In the genomic region with DNA sequence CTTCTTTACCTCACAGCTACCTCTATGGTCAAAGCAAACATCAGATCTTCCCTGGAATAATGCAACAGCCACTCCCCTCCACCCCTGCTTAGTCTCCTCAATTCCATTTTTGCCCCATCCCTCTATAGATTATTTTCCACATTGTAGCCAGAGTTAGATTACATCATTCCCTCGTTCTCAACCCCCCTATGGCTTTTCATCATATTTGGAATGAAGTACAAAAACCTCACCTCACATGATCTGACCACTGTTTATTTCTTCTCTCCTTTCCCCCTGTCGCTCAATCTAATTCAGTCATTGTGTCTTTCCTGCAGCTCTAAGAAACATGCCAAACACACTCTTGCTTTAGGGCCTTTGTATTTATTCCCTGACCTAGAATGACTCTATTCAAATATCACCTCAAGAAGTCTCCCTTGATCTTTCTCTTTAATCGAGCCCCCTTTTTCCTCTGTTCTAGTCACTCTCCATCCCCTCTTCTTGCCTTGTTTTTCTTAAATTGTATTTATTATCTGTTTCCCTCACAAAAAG, we compare ENCODE assay signal across 1 cellular context.
TF ChIP-seq lines count a peak whose summit lies in the region.

No MANE protein-coding gene starts in this region.

TF ChIP-seq in HEK293, 187 proteins besides CTCF, POLR2A, EP300 and RAD21 (continued from another document and continues in another):
- TF ChIP-seq, protein P1, sequence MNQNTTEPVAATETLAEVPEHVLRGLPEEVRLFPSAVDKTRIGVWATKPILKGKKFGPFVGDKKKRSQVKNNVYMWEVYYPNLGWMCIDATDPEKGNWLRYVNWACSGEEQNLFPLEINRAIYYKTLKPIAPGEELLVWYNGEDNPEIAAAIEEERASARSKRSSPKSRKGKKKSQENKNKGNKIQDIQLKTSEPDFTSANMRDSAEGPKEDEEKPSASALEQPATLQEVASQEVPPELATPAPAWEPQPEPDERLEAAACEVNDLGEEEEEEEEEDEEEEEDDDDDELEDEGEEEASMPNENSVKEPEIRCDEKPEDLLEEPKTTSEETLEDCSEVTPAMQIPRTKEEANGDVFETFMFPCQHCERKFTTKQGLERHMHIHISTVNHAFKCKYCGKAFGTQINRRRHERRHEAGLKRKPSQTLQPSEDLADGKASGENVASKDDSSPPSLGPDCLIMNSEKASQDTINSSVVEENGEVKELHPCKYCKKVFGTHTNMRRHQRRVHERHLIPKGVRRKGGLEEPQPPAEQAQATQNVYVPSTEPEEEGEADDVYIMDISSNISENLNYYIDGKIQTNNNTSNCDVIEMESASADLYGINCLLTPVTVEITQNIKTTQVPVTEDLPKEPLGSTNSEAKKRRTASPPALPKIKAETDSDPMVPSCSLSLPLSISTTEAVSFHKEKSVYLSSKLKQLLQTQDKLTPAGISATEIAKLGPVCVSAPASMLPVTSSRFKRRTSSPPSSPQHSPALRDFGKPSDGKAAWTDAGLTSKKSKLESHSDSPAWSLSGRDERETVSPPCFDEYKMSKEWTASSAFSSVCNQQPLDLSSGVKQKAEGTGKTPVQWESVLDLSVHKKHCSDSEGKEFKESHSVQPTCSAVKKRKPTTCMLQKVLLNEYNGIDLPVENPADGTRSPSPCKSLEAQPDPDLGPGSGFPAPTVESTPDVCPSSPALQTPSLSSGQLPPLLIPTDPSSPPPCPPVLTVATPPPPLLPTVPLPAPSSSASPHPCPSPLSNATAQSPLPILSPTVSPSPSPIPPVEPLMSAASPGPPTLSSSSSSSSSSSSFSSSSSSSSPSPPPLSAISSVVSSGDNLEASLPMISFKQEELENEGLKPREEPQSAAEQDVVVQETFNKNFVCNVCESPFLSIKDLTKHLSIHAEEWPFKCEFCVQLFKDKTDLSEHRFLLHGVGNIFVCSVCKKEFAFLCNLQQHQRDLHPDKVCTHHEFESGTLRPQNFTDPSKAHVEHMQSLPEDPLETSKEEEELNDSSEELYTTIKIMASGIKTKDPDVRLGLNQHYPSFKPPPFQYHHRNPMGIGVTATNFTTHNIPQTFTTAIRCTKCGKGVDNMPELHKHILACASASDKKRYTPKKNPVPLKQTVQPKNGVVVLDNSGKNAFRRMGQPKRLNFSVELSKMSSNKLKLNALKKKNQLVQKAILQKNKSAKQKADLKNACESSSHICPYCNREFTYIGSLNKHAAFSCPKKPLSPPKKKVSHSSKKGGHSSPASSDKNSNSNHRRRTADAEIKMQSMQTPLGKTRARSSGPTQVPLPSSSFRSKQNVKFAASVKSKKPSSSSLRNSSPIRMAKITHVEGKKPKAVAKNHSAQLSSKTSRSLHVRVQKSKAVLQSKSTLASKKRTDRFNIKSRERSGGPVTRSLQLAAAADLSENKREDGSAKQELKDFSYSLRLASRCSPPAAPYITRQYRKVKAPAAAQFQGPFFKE (tag by site-specific recombination; IDR thresholded peaks at IDR 0.05; ENCODE audit: borderline replicate concordance) = no peak
- TF ChIP-seq ZNF670 (tag by site-specific recombination; IDR thresholded peaks at IDR 0.05; ENCODE audit: low read depth) (no peak), ZNF707 (tag by site-specific recombination; IDR thresholded peaks at IDR 0.05) (no peak), ZNF19 (tag by site-specific recombination; IDR thresholded peaks at IDR 0.05; ENCODE audit: low read depth) (no peak), ZNF274 (IDR thresholded peaks at IDR 0.05; ENCODE audit: low read length) (no peak), ZNF274 (tag by site-specific recombination; IDR thresholded peaks at IDR 0.05; ENCODE audit: borderline replicate concordance) (no peak), ZNF776 (tag by site-specific recombination; IDR thresholded peaks at IDR 0.05; ENCODE audit: borderline replicate concordance) (no peak), ZNF791 (tag by site-specific recombination; IDR thresholded peaks at IDR 0.05) (no peak), ZNF514 (tag by site-specific recombination; IDR thresholded peaks at IDR 0.05) (no peak), KLF9 (tag by site-specific recombination; IDR thresholded peaks at IDR 0.05; ENCODE audit: low read depth) (no peak), GLIS1 (tag by site-specific recombination; IDR thresholded peaks at IDR 0.05) (peak; percentile 23; the same call in 1 of the 2 replicates), BCL11B (tag by site-specific recombination; IDR thresholded peaks at IDR 0.05; ENCODE audit: low read depth) (no peak), ZNF785 (tag by site-specific recombination; IDR thresholded peaks at IDR 0.05) (no peak), ZNF138 (tag by site-specific recombination; IDR thresholded peaks at IDR 0.05; ENCODE audit: borderline replicate concordance) (no peak), ZNF626 (tag by site-specific recombination; IDR thresholded peaks at IDR 0.05) (no peak), GLI2 (tag by site-specific recombination; IDR thresholded peaks at IDR 0.05; ENCODE audit: borderline replicate concordance, low read depth) (no peak), ZNF623 (tag by site-specific recombination; IDR thresholded peaks at IDR 0.05) (no peak), ZNF585B (tag by site-specific recombination; IDR thresholded peaks at IDR 0.05) (no peak), ZNF133 (tag by site-specific recombination; IDR thresholded peaks at IDR 0.05) (no peak), ZNF558 (tag by site-specific recombination; IDR thresholded peaks at IDR 0.05) (no peak), ZFP69B (tag by site-specific recombination; IDR thresholded peaks at IDR 0.05) (no peak), ZNF501 (tag by site-specific recombination; IDR thresholded peaks at IDR 0.05) (no peak), ZNF510 (tag by site-specific recombination; IDR thresholded peaks at IDR 0.05; ENCODE audit: insufficient replicate concordance) (no peak), ZBTB21 (tag by site-specific recombination; IDR thresholded peaks at IDR 0.05) (no peak), SP2 (tag by site-specific recombination; IDR thresholded peaks at IDR 0.05) (0 out of 2 replicates have a peak, but pooled peaks have one; percentile 6), ZNF473 (tag by site-specific recombination; IDR thresholded peaks at IDR 0.05) (no peak), ZBTB17 (tag by site-specific recombination; IDR thresholded peaks at IDR 0.05) (peak; percentile 61)
- TF ChIP-seq, protein P2, sequence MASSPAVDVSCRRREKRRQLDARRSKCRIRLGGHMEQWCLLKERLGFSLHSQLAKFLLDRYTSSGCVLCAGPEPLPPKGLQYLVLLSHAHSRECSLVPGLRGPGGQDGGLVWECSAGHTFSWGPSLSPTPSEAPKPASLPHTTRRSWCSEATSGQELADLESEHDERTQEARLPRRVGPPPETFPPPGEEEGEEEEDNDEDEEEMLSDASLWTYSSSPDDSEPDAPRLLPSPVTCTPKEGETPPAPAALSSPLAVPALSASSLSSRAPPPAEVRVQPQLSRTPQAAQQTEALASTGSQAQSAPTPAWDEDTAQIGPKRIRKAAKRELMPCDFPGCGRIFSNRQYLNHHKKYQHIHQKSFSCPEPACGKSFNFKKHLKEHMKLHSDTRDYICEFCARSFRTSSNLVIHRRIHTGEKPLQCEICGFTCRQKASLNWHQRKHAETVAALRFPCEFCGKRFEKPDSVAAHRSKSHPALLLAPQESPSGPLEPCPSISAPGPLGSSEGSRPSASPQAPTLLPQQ (tag by site-specific recombination; IDR thresholded peaks at IDR 0.05) = peak; percentile 63
- TF ChIP-seq, protein P3, sequence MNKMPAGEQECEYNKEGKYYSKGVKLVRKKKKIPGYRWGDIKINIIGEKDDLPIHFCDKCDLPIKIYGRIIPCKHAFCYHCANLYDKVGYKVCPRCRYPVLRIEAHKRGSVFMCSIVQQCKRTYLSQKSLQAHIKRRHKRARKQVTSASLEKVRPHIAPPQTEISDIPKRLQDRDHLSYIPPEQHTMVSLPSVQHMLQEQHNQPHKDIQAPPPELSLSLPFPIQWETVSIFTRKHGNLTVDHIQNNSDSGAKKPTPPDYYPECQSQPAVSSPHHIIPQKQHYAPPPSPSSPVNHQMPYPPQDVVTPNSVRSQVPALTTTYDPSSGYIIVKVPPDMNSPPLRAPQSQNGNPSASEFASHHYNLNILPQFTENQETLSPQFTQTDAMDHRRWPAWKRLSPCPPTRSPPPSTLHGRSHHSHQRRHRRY (tag by site-specific recombination; IDR thresholded peaks at IDR 0.05) = no peak
- TF ChIP-seq, protein P4, sequence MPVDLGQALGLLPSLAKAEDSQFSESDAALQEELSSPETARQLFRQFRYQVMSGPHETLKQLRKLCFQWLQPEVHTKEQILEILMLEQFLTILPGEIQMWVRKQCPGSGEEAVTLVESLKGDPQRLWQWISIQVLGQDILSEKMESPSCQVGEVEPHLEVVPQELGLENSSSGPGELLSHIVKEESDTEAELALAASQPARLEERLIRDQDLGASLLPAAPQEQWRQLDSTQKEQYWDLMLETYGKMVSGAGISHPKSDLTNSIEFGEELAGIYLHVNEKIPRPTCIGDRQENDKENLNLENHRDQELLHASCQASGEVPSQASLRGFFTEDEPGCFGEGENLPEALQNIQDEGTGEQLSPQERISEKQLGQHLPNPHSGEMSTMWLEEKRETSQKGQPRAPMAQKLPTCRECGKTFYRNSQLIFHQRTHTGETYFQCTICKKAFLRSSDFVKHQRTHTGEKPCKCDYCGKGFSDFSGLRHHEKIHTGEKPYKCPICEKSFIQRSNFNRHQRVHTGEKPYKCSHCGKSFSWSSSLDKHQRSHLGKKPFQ (tag by site-specific recombination; IDR thresholded peaks at IDR 0.05) = no peak
- TF ChIP-seq, protein P5, sequence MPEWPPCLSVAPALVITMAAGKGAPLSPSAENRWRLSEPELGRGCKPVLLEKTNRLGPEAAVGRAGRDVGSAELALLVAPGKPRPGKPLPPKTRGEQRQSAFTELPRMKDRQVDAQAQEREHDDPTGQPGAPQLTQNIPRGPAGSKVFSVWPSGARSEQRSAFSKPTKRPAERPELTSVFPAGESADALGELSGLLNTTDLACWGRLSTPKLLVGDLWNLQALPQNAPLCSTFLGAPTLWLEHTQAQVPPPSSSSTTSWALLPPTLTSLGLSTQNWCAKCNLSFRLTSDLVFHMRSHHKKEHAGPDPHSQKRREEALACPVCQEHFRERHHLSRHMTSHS (tag by site-specific recombination; IDR thresholded peaks at IDR 0.05) = no peak
- TF ChIP-seq, protein P6, sequence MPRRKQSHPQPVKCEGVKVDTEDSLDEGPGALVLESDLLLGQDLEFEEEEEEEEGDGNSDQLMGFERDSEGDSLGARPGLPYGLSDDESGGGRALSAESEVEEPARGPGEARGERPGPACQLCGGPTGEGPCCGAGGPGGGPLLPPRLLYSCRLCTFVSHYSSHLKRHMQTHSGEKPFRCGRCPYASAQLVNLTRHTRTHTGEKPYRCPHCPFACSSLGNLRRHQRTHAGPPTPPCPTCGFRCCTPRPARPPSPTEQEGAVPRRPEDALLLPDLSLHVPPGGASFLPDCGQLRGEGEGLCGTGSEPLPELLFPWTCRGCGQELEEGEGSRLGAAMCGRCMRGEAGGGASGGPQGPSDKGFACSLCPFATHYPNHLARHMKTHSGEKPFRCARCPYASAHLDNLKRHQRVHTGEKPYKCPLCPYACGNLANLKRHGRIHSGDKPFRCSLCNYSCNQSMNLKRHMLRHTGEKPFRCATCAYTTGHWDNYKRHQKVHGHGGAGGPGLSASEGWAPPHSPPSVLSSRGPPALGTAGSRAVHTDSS (tag by site-specific recombination; IDR thresholded peaks at IDR 0.05) = no peak
- TF ChIP-seq, protein P7, sequence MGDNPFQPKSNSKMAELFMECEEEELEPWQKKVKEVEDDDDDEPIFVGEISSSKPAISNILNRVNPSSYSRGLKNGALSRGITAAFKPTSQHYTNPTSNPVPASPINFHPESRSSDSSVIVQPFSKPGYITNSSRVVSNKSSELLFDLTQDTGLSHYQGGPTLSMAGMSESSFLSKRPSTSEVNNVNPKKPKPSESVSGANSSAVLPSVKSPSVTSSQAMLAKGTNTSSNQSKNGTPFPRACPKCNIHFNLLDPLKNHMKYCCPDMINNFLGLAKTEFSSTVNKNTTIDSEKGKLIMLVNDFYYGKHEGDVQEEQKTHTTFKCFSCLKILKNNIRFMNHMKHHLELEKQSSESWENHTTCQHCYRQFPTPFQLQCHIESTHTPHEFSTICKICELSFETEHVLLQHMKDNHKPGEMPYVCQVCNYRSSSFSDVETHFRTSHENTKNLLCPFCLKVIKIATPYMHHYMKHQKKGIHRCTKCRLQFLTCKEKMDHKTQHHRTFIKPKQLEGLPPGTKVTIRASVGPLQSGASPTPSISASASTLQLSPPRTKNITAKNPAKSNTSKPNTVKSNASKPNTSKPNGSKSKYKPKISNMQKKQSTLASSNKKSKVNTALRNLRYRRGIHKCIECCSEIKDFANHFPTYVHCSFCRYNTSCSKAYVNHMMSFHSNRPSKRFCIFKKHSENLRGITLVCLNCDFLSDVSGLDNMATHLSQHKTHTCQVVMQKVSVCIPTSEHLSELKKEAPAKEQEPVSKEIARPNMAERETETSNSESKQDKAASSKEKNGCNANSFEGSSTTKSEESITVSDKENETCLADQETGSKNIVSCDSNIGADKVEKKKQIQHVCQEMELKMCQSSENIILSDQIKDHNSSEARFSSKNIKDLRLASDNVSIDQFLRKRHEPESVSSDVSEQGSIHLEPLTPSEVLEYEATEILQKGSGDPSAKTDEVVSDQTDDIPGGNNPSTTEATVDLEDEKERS (tag by site-specific recombination; IDR thresholded peaks at IDR 0.05) = no peak
- TF ChIP-seq, protein P8, sequence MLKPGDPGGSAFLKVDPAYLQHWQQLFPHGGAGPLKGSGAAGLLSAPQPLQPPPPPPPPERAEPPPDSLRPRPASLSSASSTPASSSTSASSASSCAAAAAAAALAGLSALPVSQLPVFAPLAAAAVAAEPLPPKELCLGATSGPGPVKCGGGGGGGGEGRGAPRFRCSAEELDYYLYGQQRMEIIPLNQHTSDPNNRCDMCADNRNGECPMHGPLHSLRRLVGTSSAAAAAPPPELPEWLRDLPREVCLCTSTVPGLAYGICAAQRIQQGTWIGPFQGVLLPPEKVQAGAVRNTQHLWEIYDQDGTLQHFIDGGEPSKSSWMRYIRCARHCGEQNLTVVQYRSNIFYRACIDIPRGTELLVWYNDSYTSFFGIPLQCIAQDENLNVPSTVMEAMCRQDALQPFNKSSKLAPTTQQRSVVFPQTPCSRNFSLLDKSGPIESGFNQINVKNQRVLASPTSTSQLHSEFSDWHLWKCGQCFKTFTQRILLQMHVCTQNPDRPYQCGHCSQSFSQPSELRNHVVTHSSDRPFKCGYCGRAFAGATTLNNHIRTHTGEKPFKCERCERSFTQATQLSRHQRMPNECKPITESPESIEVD (tag by site-specific recombination; IDR thresholded peaks at IDR 0.05) = peak; percentile 60; the same call in 1 of the 2 replicates
- TF ChIP-seq, protein P9, sequence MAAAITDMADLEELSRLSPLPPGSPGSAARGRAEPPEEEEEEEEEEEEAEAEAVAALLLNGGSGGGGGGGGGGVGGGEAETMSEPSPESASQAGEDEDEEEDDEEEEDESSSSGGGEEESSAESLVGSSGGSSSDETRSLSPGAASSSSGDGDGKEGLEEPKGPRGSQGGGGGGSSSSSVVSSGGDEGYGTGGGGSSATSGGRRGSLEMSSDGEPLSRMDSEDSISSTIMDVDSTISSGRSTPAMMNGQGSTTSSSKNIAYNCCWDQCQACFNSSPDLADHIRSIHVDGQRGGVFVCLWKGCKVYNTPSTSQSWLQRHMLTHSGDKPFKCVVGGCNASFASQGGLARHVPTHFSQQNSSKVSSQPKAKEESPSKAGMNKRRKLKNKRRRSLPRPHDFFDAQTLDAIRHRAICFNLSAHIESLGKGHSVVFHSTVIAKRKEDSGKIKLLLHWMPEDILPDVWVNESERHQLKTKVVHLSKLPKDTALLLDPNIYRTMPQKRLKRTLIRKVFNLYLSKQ (tag by site-specific recombination; IDR thresholded peaks at IDR 0.05; ENCODE audit: borderline replicate concordance) = no peak
